ENCODE assay signal across 15 cellular contexts in genomic region chr14:35819591-35820540, GRCh38. TPM values are rescaled to one million over a fixed set of nuclear protein-coding genes. Genes with fewer than 3 reads are reported as not detected.
DNase-seq lines count a peak whose midpoint lies in the region; ATAC-seq and TF ChIP-seq lines count a peak whose summit lies in the region.
"Had no signal": no experiment of that assay in that cellular context is flagged by ENCODE, and none has a peak within 500 bp of the region (broad histone marks: within the 10 kb centered on the region; RNA-seq: fewer than 3 reads in every experiment).

No MANE protein-coding gene starts in this region.

- H2AK5ac ChIP-seq in IMR-90 (ENCODE audit: low read depth, low read length): no peak overlapping the region

- no peak overlapping the region for H2BK5ac ChIP-seq in IMR-90 (ENCODE audit: low read depth, low read length, poor library complexity, severe bottlenecking)

- no peaks in the 10 kb centered on the region for H3K27me3 ChIP-seq in mammary epithelial cell (ENCODE audit: insufficient read depth, low read length)
- H3K27me3 ChIP-seq in IMR-90 (ENCODE audit: control insufficient read depth, insufficient read depth, low read length): no peaks in the 10 kb centered on the region

- intact Hi-C loops in mammary epithelial cell (cut with micrococcal nuclease): loop anchor here (5.0 kb wide), 1 partner anchor 398 kb away; no protein-coding TSS in a partner anchor
- intact Hi-C loops in MCF 10A (cut with micrococcal nuclease): loop anchor here (5.0 to 10.0 kb wide), 2 partner anchors 133 to 385 kb away; no protein-coding TSS in a partner anchor
- intact Hi-C loops in IMR-90 (cut with micrococcal nuclease): loop anchor here (2.0 to 5.0 kb wide), 2 partner anchors 285 to 383 kb away; partner anchors contain the start of gene INSM2

- no peaks in the 10 kb centered on the region for H3K79me2 ChIP-seq in mammary epithelial cell (ENCODE audit: insufficient read depth, low read length)

- no peak overlapping the region for H3K14ac ChIP-seq in IMR-90 (replicated peaks; ENCODE audit: low read depth, low read length)

- peak overlapping the region; percentile 15 for H2AK9ac ChIP-seq in IMR-90 (replicated peaks; ENCODE audit: low read depth, low read length, poor library complexity)

- H3K9me3 ChIP-seq in mammary epithelial cell (replicated peaks; ENCODE audit: insufficient read depth, low read length) (no peaks in the 10 kb centered on the region), IMR-90 (ENCODE audit: control insufficient read depth, insufficient read depth, low read length) (no peaks in the 10 kb centered on the region)
- H3K9me3 ChIP-seq: A549, HAP-1 had no signal

- peaks cover 18% of the 10 kb centered on the region for H3K4me1 Mint-ChIP-seq in MCF 10A (ENCODE audit: insufficient read depth, unreplicated experiment)

- no peak overlapping the region for H3K27ac Mint-ChIP-seq in MCF 10A (ENCODE audit: low read depth, unreplicated experiment)
- H3K27ac Mint-ChIP-seq: CD4-positive, alpha-beta memory T cell had no signal

- no peak overlapping the region for H3K4me3 Mint-ChIP-seq in MCF 10A (ENCODE audit: unreplicated experiment)
- H3K4me3 Mint-ChIP-seq: CD4-positive, alpha-beta memory T cell had no signal

- no peak for TF ChIP-seq POLR2A in IMR-90 (IDR thresholded peaks at IDR 0.05; ENCODE audit: low read depth, low read length)

- H3K9me3 Mint-ChIP-seq in MCF 10A (ENCODE audit: unreplicated experiment): no peaks in the 10 kb centered on the region
- H3K9me3 Mint-ChIP-seq: CD4-positive, alpha-beta memory T cell had no signal

- in situ Hi-C loops in mammary epithelial cell (cut with MboI; ENCODE audit: low sequenced_read_pairs in 2 of 2) (no loop called here), IMR-90 (cut with MboI; ENCODE audit: low sequenced_read_pairs) (loop anchor here (25.0 kb wide), 1 partner anchor 683 kb away; no protein-coding TSS in a partner anchor)

- no peak for TF ChIP-seq CTCF in mammary epithelial cell (conservative IDR thresholded peaks at IDR 0.05 in 1 of 2, IDR thresholded peaks at IDR 0.05 in 1 of 2; ENCODE audit: extremely low read depth in 1 of 2, insufficient read depth in 1 of 2, low read depth in 1 of 2, low read length in 2 of 2)
- TF ChIP-seq CTCF in MCF 10A (IDR thresholded peaks at IDR 0.05; ENCODE audit: unreplicated experiment): no peak
- TF ChIP-seq CTCF in IMR-90 (conservative IDR thresholded peaks at IDR 0.05; ENCODE audit: low read depth, low read length): no peak

- H3K23ac ChIP-seq in IMR-90 (ENCODE audit: low read depth, low read length): no peak overlapping the region

- no peak overlapping the region for H2BK15ac ChIP-seq in IMR-90 (ENCODE audit: low read depth, low read length)

- WGBS in mammary epithelial cell (ENCODE audit: low coverage, missing lambda C conversion rate): 82% methylated on average over 26 of the region's 32 CpGs
- WGBS in IMR-90 (ENCODE audit: extremely low coverage in 2 of 2, insufficient read length in 1 of 2), 2 experiments: 90% methylated on average over 13 of the region's 32 CpGs; no CpG with 5 or more reads in 1 of the 2 experiments

- dilution Hi-C loops in mammary epithelial cell (cut with HindIII; ENCODE audit: low sequenced_read_pairs) (no loop called here), IMR-90 (cut with HindIII; ENCODE audit: low sequenced_read_pairs, unreplicated experiment) (no loop called here)

- no peak overlapping the region for H3K4ac ChIP-seq in IMR-90 (ENCODE audit: low read depth, low read length)

- no peak overlapping the region for H4K8ac ChIP-seq in IMR-90 (ENCODE audit: low read depth in 2 of 2, low read length in 2 of 2)

- H3K36me3 Mint-ChIP-seq in MCF 10A (ENCODE audit: insufficient read depth, unreplicated experiment): no peaks in the 10 kb centered on the region
- H3K36me3 Mint-ChIP-seq: CD4-positive, alpha-beta memory T cell had no signal

- H2BK20ac ChIP-seq in IMR-90 (ENCODE audit: low read depth, low read length): no peak overlapping the region

- BruUV-seq in mammary epithelial cell (replicated peaks; lab: Mats Ljungman, UMichigan): no TSS peak
- no TSS peak for BruUV-seq in MCF 10A (replicated peaks; lab: Mats Ljungman, UMichigan)
- no TSS peak for BruUV-seq in IMR-90 (replicated peaks; lab: Mats Ljungman, UMichigan)

- H3K18ac ChIP-seq in IMR-90 (ENCODE audit: low read depth, low read length): no peak overlapping the region

- H3K4me2 ChIP-seq in mammary epithelial cell (ENCODE audit: insufficient read depth, low read depth, low read length) (no peak overlapping the region), IMR-90 (ENCODE audit: low read depth, low read length) (no peak overlapping the region)
- H3K4me2 ChIP-seq: A549 had no signal

- H3K9ac ChIP-seq in mammary epithelial cell (ENCODE audit: insufficient read depth, low read length) (no peak overlapping the region), IMR-90 (ENCODE audit: low read depth, low read length) (no peak overlapping the region)

- TF ChIP-seq RAD21 in IMR-90 (IDR thresholded peaks at IDR 0.05; ENCODE audit: low read length): no peak

- POLR2A ChIA-PET in MCF 10A (lab: Yijun Ruan, JAX): interaction anchor here (4.6 kb wide), 1 partner anchor 12 kb away, joined by 33 read pairs; the partner anchor contains the start of gene RALGAPA1
- POLR2A ChIA-PET in IMR-90 (lab: Charles Lee; ENCODE audit: unreplicated experiment): no interaction called here

- no peak overlapping the region for H4K5ac ChIP-seq in IMR-90 (ENCODE audit: low read depth, low read length)

- no peaks in the 10 kb centered on the region for H3K9me1 ChIP-seq in IMR-90 (ENCODE audit: insufficient read depth, low read length)

- H2AFZ ChIP-seq in mammary epithelial cell (ENCODE audit: low read depth, low read length) (peak overlapping the region; percentile 48), IMR-90 (replicated peaks; ENCODE audit: low read length, poor library complexity) (no peak overlapping the region)

- no peak overlapping the region for H3K56ac ChIP-seq in IMR-90 (ENCODE audit: extremely low read depth, insufficient read depth, low read length)

- no peak overlapping the region for H3K27ac ChIP-seq in mammary epithelial cell (ENCODE audit: insufficient read depth, low read depth, low read length)
- H3K27ac ChIP-seq in IMR-90 (ENCODE audit: insufficient read depth, low read length): no peak overlapping the region
- H3K27ac ChIP-seq: A549, C4-2B had no signal

- no peaks in the 10 kb centered on the region for H3K27me3 Mint-ChIP-seq in MCF 10A (ENCODE audit: insufficient read depth, unreplicated experiment)

- no peaks in the 10 kb centered on the region for H3K36me3 ChIP-seq in mammary epithelial cell (ENCODE audit: insufficient read depth, low read length)
- no peaks in the 10 kb centered on the region for H3K36me3 ChIP-seq in IMR-90 (ENCODE audit: control insufficient read depth, insufficient read depth, low read length)
- H3K36me3 ChIP-seq: HAP-1 had no signal

- no peak overlapping the region for H3K4me3 ChIP-seq in mammary epithelial cell (replicated peaks in 1 of 3; ENCODE audit: insufficient read depth in 1 of 3, low read depth in 2 of 3, low read length in 3 of 3)
- no peak overlapping the region for H3K4me3 ChIP-seq in IMR-90 (ENCODE audit: insufficient read depth, low read depth, low read length)
- H3K4me3 ChIP-seq: A549, HAP-1 had no signal

- no peaks in the 10 kb centered on the region for H4K20me1 ChIP-seq in mammary epithelial cell (ENCODE audit: insufficient read depth, low read length)
- H4K20me1 ChIP-seq in IMR-90 (ENCODE audit: insufficient read depth, low read length): no peaks in the 10 kb centered on the region

- no peak overlapping the region for H4K91ac ChIP-seq in IMR-90 (ENCODE audit: insufficient read depth, low read depth, low read length)

- DNase-seq in mammary epithelial cell (peak; percentile 9), MCF 10A (ENCODE audit: unreplicated experiment) (no peak), IMR-90 (no peak), dedifferentiated amniotic fluid mesenchymal stem cell (ENCODE audit: extremely low spot score) (peak; percentile 3), NCI-H1092 (lab: John Stamatoyannopoulos, UW) (no peak), CD1c-positive myeloid dendritic cell (ENCODE audit: extremely low spot score) (no peak), KG1 (lab: John Stamatoyannopoulos, UW) (no peak)
- DNase-seq: AML-193; CD4-positive, alpha-beta memory T cell; DMS53; GDM1; GOT3 had no signal

- H3K4me1 ChIP-seq in mammary epithelial cell (ENCODE audit: insufficient read depth, low read length) (peaks cover 8% of the 10 kb centered on the region), IMR-90 (ENCODE audit: control insufficient read depth, insufficient read depth, low read length) (no peaks in the 10 kb centered on the region)

- H2BK120ac ChIP-seq in IMR-90 (ENCODE audit: low read depth, low read length): no peak overlapping the region

- no peaks in the 10 kb centered on the region for H3K79me1 ChIP-seq in IMR-90 (ENCODE audit: low read depth in 1 of 2, low read length in 2 of 2)

- no peak for ATAC-seq in IMR-90 (ENCODE audit: low read depth)
- ATAC-seq: A549 had no signal

- CTCF ChIA-PET in mammary epithelial cell (lab: Charles Lee; ENCODE audit: low non-redundant PET): interaction anchor here (0.5 kb wide), 1 partner anchor 15 kb away, joined by 5 read pairs; no protein-coding TSS in a partner anchor
- CTCF ChIA-PET in MCF 10A (lab: Yijun Ruan, JAX): interaction anchor here (0.6 to 4.4 kb wide), 11 partner anchors 11 to 546 kb away, joined by 3 to 34 read pairs (median 4); no protein-coding TSS in a partner anchor
- CTCF ChIA-PET in IMR-90 (lab: Yijun Ruan, JAX): interaction anchor here (0.6 kb wide), 1 partner anchor 809 kb away, joined by 3 read pairs; no protein-coding TSS in a partner anchor

RNA-seq across cellular contexts. Expression of gene BRMS1L, which starts 6.3 kb away (rescaled TPM):
- 10 to 100 TPM in 1 of 2 donors, 1 to 10 TPM in 1; 4.0 to 11.9 TPM for total RNA-seq in mammary epithelial cell
- polyA plus RNA-seq in mammary epithelial cell: 5.2 TPM
- 4.5 TPM for polyA minus RNA-seq in mammary epithelial cell
- total RNA-seq in MCF 10A (2022): 7.8 and 10.8 TPM in 2 replicates
- total RNA-seq in IMR-90 (2012; rRNA removed): 1.8 and 5.0 TPM in 2 replicates
- 3.2 and 6.2 TPM in 2 replicates for polyA plus RNA-seq in IMR-90 (2012; rRNA removed)
- polyA plus RNA-seq in IMR-90 (2012; cell fraction: cytosol; rRNA removed): 0.96 and 7.3 TPM in 2 replicates
- polyA plus RNA-seq in IMR-90 (2012; cell fraction: nucleus; rRNA removed; ENCODE audit: low replicate concordance): 0.29 and 21.1 TPM in 2 replicates

RNA-seq across cellular contexts. Expression of gene RALGAPA1, which starts 10.8 kb away (rescaled TPM):
- total RNA-seq in mammary epithelial cell (10 to 100 TPM; 39.3 to 40.4 TPM), MCF 10A (2022) (46.9 and 52.3 TPM in 2 replicates), IMR-90 (2012; rRNA removed) (22.5 and 25.6 TPM in 2 replicates)
- polyA plus RNA-seq in mammary epithelial cell (5.3 TPM), IMR-90 (2012; rRNA removed) (3.4 and 5.1 TPM in 2 replicates)
- polyA minus RNA-seq in mammary epithelial cell: 20.9 TPM
- 0.82 and 0.96 TPM in 2 replicates for polyA plus RNA-seq in IMR-90 (2012; cell fraction: cytosol; rRNA removed)
- 1.9 and 16.0 TPM in 2 replicates for polyA plus RNA-seq in IMR-90 (2012; cell fraction: nucleus; rRNA removed; ENCODE audit: low replicate concordance)

Comparison
In these comparisons a context has a peak if more than half of its experiments do, and no peak if none do; other contexts are left out.
1. DNase-seq: peak in mammary epithelial cell (single experiment) and dedifferentiated amniotic fluid mesenchymal stem cell (single experiment); none in MCF 10A (single experiment), IMR-90 (single experiment), NCI-H1092 (single experiment), CD1c-positive myeloid dendritic cell (single experiment) and KG1 (single experiment).